2 cellular contexts compared by ENCODE assay signal in genomic region chr7:2693420-2694121, GRCh38.
TF ChIP-seq lines count a peak whose summit lies in the region.
"Not testable (repeated sequence)": the region's sequence is repeated elsewhere in the genome, so short reads cannot be mapped to it uniquely, and the experiment has no call there.

No MANE protein-coding gene starts in this region.

TF ChIP-seq in K562, 482 proteins besides CTCF, POLR2A, EP300 and RAD21 (continues in another document):
- TF ChIP-seq MGA (IDR thresholded peaks at IDR 0.05), result peak; percentile 41
- TF ChIP-seq SMAD4 (CRISPR knock-in tag; conservative IDR thresholded peaks at IDR 0.05), result peak; percentile 71; the same call in 1 of the 2 replicates
- peak; percentile 71 for TF ChIP-seq L3MBTL2 (IDR thresholded peaks at IDR 0.05)
- peak in 1 of 2 experiments; percentile 61; a peak in 1 of 4 replicates for TF ChIP-seq TRIM24 (IDR thresholded peaks at IDR 0.05)
- 0 out of 2 replicates have a peak, but pooled peaks have one; percentile 35 for TF ChIP-seq PKNOX1 (IDR thresholded peaks at IDR 0.05)
- TF ChIP-seq C11orf30 (IDR thresholded peaks at IDR 0.05; ENCODE audit: low read depth), result peak; percentile 51; the same call in 1 of the 2 replicates
- 0 out of 4 replicates have a peak, but pooled peaks of 1 of the 2 experiments have one; percentile 23 for TF ChIP-seq NRF1 (conservative IDR thresholded peaks at IDR 0.05 in 1 of 2, IDR thresholded peaks at IDR 0.05 in 1 of 2)

TF ChIP-seq in HepG2, 621 proteins besides CTCF, POLR2A, EP300 and RAD21 (continues in another document):
- TF ChIP-seq ZNF687 (CRISPR knock-in tag; IDR thresholded peaks at IDR 0.05) (peak; percentile 64), GATAD2A (CRISPR knock-in tag; IDR thresholded peaks at IDR 0.05) (peak; percentile 33; the same call in 1 of the 2 replicates), POLR2G (IDR thresholded peaks at IDR 0.05; ENCODE audit: low read depth, low read length) (peak; percentile 56), HIVEP1 (CRISPR knock-in tag; IDR thresholded peaks at IDR 0.05) (peak; percentile 34; the same call in 1 of the 2 replicates), ZNF335 (CRISPR knock-in tag; IDR thresholded peaks at IDR 0.05) (peak; percentile 43; the same call in 1 of the 2 replicates), CEBPG (CRISPR knock-in tag; IDR thresholded peaks at IDR 0.05) (peak; percentile 92), ZNF800 (CRISPR knock-in tag; IDR thresholded peaks at IDR 0.05) (0 out of 2 replicates have a peak, but pooled peaks have one; percentile 17), ATF2 (CRISPR knock-in tag; IDR thresholded peaks at IDR 0.05) (peak; percentile 45; the same call in 1 of the 2 replicates), CEBPB (IDR thresholded peaks at IDR 0.05; ENCODE audit: borderline replicate concordance, low read depth, low read length) (peak; percentile 38; the same call in 1 of the 2 replicates), SMAD3 (CRISPR knock-in tag; IDR thresholded peaks at IDR 0.05) (peak; percentile 40; the same call in 1 of the 2 replicates), ZFY (CRISPR knock-in tag; IDR thresholded peaks at IDR 0.05) (peak; percentile 67), KAT8 (CRISPR knock-in tag; IDR thresholded peaks at IDR 0.05) (peak; percentile 48; the same call in 1 of the 2 replicates), TFE3 (CRISPR knock-in tag; IDR thresholded peaks at IDR 0.05) (peak; percentile 24; the same call in 1 of the 2 replicates), PITX1 (CRISPR knock-in tag; IDR thresholded peaks at IDR 0.05) (peak; percentile 60; the same call in 1 of the 2 replicates), PHF8 (CRISPR knock-in tag; IDR thresholded peaks at IDR 0.05) (peak; percentile 7; the same call in 1 of the 2 replicates), ATF4 (CRISPR knock-in tag; IDR thresholded peaks at IDR 0.05) (peak in 1 of 2 experiments; percentile 99; a peak in 2 of 4 replicates), FOXC1 (CRISPR knock-in tag; IDR thresholded peaks at IDR 0.05; ENCODE audit: borderline replicate concordance) (peak; percentile 77; the same call in 1 of the 2 replicates), ZNF891 (CRISPR knock-in tag; IDR thresholded peaks at IDR 0.05) (peak; percentile 8; the same call in 1 of the 2 replicates), ZNF781 (CRISPR knock-in tag; IDR thresholded peaks at IDR 0.05; ENCODE audit: borderline replicate concordance, not compliant biosample characterization) (peak; percentile 43), PPARG (CRISPR knock-in tag; conservative IDR thresholded peaks at IDR 0.05) (0 out of 2 replicates have a peak, but pooled peaks have one; percentile 11), GABPA (CRISPR knock-in tag; IDR thresholded peaks at IDR 0.05; ENCODE audit: low read depth) (peak; percentile 15; the same call in 1 of the 2 replicates), HOXA5 (CRISPR knock-in tag; IDR thresholded peaks at IDR 0.05) (0 out of 2 replicates have a peak, but pooled peaks have one; percentile 36), FOXA1 (CRISPR knock-in tag; IDR thresholded peaks at IDR 0.05) (0 out of 2 replicates have a peak, but pooled peaks have one; percentile 35), THAP11 (CRISPR knock-in tag; IDR thresholded peaks at IDR 0.05) (peak; percentile 9; the same call in 1 of the 2 replicates), GABPB1 (CRISPR knock-in tag; IDR thresholded peaks at IDR 0.05) (peak; percentile 47), KDM2A (CRISPR knock-in tag; IDR thresholded peaks at IDR 0.05; ENCODE audit: borderline replicate concordance, low read depth) (peak; percentile 63; the same call in 1 of the 2 replicates), HNF1B (CRISPR knock-in tag; IDR thresholded peaks at IDR 0.05) (peak; percentile 57; the same call in 1 of the 2 replicates), NCOA2 (CRISPR knock-in tag; IDR thresholded peaks at IDR 0.05) (peak; percentile 12; the same call in 1 of the 2 replicates), EED (CRISPR knock-in tag; IDR thresholded peaks at IDR 0.05) (peak; percentile 82; the same call in 1 of the 2 replicates), ZNF770 (CRISPR knock-in tag; IDR thresholded peaks at IDR 0.05) (peak; percentile 46; the same call in 1 of the 2 replicates), GATAD1 (CRISPR knock-in tag; IDR thresholded peaks at IDR 0.05) (peak; percentile 22; the same call in 1 of the 2 replicates), ARID4A (CRISPR knock-in tag; IDR thresholded peaks at IDR 0.05; ENCODE audit: borderline replicate concordance) (peak; percentile 42; the same call in 1 of the 2 replicates)
- not testable (repeated sequence) for TF ChIP-seq GABPA (IDR thresholded peaks at IDR 0.05; ENCODE audit: low read depth, low read length); FOXA1 (IDR thresholded peaks at IDR 0.05)
